17 cellular contexts compared by ENCODE assay signal in the genomic region with DNA sequence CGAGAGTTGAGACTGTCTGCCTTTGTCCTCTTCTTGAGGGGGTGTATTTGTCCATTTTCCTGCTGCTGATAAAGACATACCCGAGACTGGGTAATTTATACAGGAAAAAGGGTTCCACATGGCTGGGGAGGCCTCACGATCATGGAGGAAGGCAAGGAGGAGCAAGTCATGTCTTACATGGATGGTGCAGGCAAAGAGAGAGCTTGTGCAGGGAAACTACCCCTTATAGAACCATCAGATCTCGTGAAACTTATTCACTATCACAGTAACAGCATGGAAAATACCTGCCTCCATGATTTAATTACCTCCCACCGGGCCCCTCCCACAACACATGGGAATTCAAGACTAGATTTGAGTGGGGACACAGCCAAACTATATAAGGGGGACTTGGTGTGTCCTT.
"Had no signal": no experiment of that assay in that cellular context is flagged by ENCODE, and none has a peak within 500 bp of the region (broad histone marks: within the 10 kb centered on the region; RNA-seq: fewer than 3 reads in every experiment).

No MANE protein-coding gene starts in this region.

- H3K9me3 ChIP-seq: pancreas, suprapubic skin, thyroid gland, upper lobe of left lung, vagina had no signal

- FAIRE-seq: colon, pancreas had no signal

- H3K36me3 ChIP-seq: pancreas, suprapubic skin, thyroid gland, upper lobe of left lung, vagina had no signal

- H3K4me1 ChIP-seq: foreskin keratinocyte, pancreas had no signal

- H3K27me3 ChIP-seq: foreskin keratinocyte, pancreas, thyroid gland, upper lobe of left lung, vagina had no signal

- DNase-seq: effector memory CD8-positive, alpha-beta T cell; erythroblast; hippocampal formation; kidney glomerular epithelial cell; natural killer cell; pancreas; right cardiac atrium; stimulated activated CD4-positive, alpha-beta T cell treated with anti-CD3 and anti-CD28 coated beads, Interleukin-4, amount 100 ng/mL, for 1 hour; stimulated activated CD8-positive, alpha-beta memory T cell treated with anti-CD3 and anti-CD28 coated beads, Interleukin-4, amount 100 ng/mL, for 48 hours; stimulated activated naive CD8-positive, alpha-beta T cell treated with anti-CD3 and anti-CD28 coated beads, Interleukin-15, Interleukin-2, amounts not matched to agents 100 U/mL and 50 U/mL, for 24 hours; thyroid gland; upper lobe of left lung had no signal

- ATAC-seq: effector memory CD8-positive, alpha-beta T cell; foreskin keratinocyte; natural killer cell; pancreas; right cardiac atrium; stimulated activated effector memory CD8-positive, alpha-beta T cell treated with anti-CD3 and anti-CD28 coated beads, Interleukin-12 subunit alpha, Interleukin-12 subunit beta, amount 100 ng/mL, for 72 hours; stimulated activated naive CD8-positive, alpha-beta T cell treated with anti-CD3 and anti-CD28 coated beads, Interleukin-15, Interleukin-2, amounts not matched to agents 100 U/mL and 50 U/mL, for 24 hours had no signal

- H3K27ac ChIP-seq: foreskin keratinocyte, pancreas, suprapubic skin, thyroid gland, upper lobe of left lung, vagina had no signal

- H3K4me3 ChIP-seq: pancreas, suprapubic skin, thyroid gland, upper lobe of left lung, vagina had no signal
